ENCODE assay signal across 11 cellular contexts in genomic region chr5:122311400-122311887, GRCh38. TPM values are rescaled to one million over a fixed set of nuclear protein-coding genes. Genes with fewer than 3 reads are reported as not detected.
DNase-seq lines count a peak whose midpoint lies in the region; ATAC-seq and TF ChIP-seq lines count a peak whose summit lies in the region.
"Had no signal": no experiment of that assay in that cellular context is flagged by ENCODE, and none has a peak within 500 bp of the region (broad histone marks: within the 10 kb centered on the region; RNA-seq: fewer than 3 reads in every experiment).

No MANE protein-coding gene starts in this region.

- peaks cover 61% of the 10 kb centered on the region for H3K27me3 Mint-ChIP-seq in stimulated activated memory B cell treated with anti-CD40 and anti-IgM and Interleukin-4, amounts not matched to agents 10 μg/mL and 1 μg/mL and 100 μg/mL, for 72 hours
- H3K27me3 Mint-ChIP-seq in activated naive CD4-positive, alpha-beta T cell treated with anti-CD3 and anti-CD28 coated beads for 36 hours (ENCODE audit: low read depth), result peaks cover 49% of the 10 kb centered on the region
- H3K27me3 Mint-ChIP-seq in effector memory CD8-positive, alpha-beta T cell, result peaks cover 34 to 46% of the 10 kb centered on the region in 2 donors

- H3K4me1 Mint-ChIP-seq in stimulated activated memory B cell treated with anti-CD40 and anti-IgM and Interleukin-4, amounts not matched to agents 10 μg/mL and 1 μg/mL and 100 μg/mL, for 72 hours, result peaks cover 15% of the 10 kb centered on the region
- peaks cover 7% of the 10 kb centered on the region for H3K4me1 Mint-ChIP-seq in activated naive CD4-positive, alpha-beta T cell treated with anti-CD3 and anti-CD28 coated beads for 36 hours (ENCODE audit: low read depth)
- no peaks in the 10 kb centered on the region for H3K4me1 Mint-ChIP-seq in effector memory CD8-positive, alpha-beta T cell (ENCODE audit: low read depth in 2 of 2)
- H3K4me1 Mint-ChIP-seq: central memory CD8-positive, alpha-beta T cell had no signal

- H3K9me3 ChIP-seq in WERI-Rb-1 (ENCODE audit: severe bottlenecking) (no peaks in the 10 kb centered on the region), iPS-18c (ENCODE audit: control insufficient read depth, insufficient read depth, low read length) (no peaks in the 10 kb centered on the region)

- no peaks in the 10 kb centered on the region for H3K9me3 Mint-ChIP-seq in stimulated activated memory B cell treated with anti-CD40 and anti-IgM and Interleukin-4, amounts not matched to agents 10 μg/mL and 1 μg/mL and 100 μg/mL, for 72 hours
- no peaks in the 10 kb centered on the region for H3K9me3 Mint-ChIP-seq in activated naive CD4-positive, alpha-beta T cell treated with anti-CD3 and anti-CD28 coated beads for 36 hours
- H3K9me3 Mint-ChIP-seq in effector memory CD8-positive, alpha-beta T cell, result peaks cover under 1 to 2% of the 10 kb centered on the region in 2 donors
- H3K9me3 Mint-ChIP-seq: central memory CD8-positive, alpha-beta T cell had no signal

- no peaks in the 10 kb centered on the region for H3K36me3 ChIP-seq in WERI-Rb-1

- peak; percentile 51 for DNase-seq in DMS 273 (lab: John Stamatoyannopoulos, UW; ENCODE audit: unreplicated experiment)
- no peak for DNase-seq in DMS 273 treated with DMSO at 0.1 percent for 48 hours (lab: John Stamatoyannopoulos, UW)
- DNase-seq in WERI-Rb-1, result no peak
- no peak for DNase-seq in activated naive CD4-positive, alpha-beta T cell treated with anti-CD3 and anti-CD28 coated beads for 36 hours
- no peak for DNase-seq in effector memory CD8-positive, alpha-beta T cell
- no peak for DNase-seq in UCSD-AML1 (lab: John Stamatoyannopoulos, UW; ENCODE audit: unreplicated experiment)

- H3K27ac Mint-ChIP-seq in stimulated activated memory B cell treated with anti-CD40 and anti-IgM and Interleukin-4, amounts not matched to agents 10 μg/mL and 1 μg/mL and 100 μg/mL, for 72 hours, result no peak overlapping the region
- H3K27ac Mint-ChIP-seq in activated naive CD4-positive, alpha-beta T cell treated with anti-CD3 and anti-CD28 coated beads for 36 hours, result no peak overlapping the region
- no peak overlapping the region for H3K27ac Mint-ChIP-seq in effector memory CD8-positive, alpha-beta T cell

- H3K36me3 Mint-ChIP-seq in stimulated activated memory B cell treated with anti-CD40 and anti-IgM and Interleukin-4, amounts not matched to agents 10 μg/mL and 1 μg/mL and 100 μg/mL, for 72 hours, result no peaks in the 10 kb centered on the region
- H3K36me3 Mint-ChIP-seq in activated naive CD4-positive, alpha-beta T cell treated with anti-CD3 and anti-CD28 coated beads for 36 hours (ENCODE audit: low read depth), result no peaks in the 10 kb centered on the region
- no peaks in the 10 kb centered on the region for H3K36me3 Mint-ChIP-seq in effector memory CD8-positive, alpha-beta T cell (ENCODE audit: insufficient read depth)

- peak overlapping the region; percentile 68 for H3K4me3 Mint-ChIP-seq in stimulated activated memory B cell treated with anti-CD40 and anti-IgM and Interleukin-4, amounts not matched to agents 10 μg/mL and 1 μg/mL and 100 μg/mL, for 72 hours
- H3K4me3 Mint-ChIP-seq in activated naive CD4-positive, alpha-beta T cell treated with anti-CD3 and anti-CD28 coated beads for 36 hours, result no peak overlapping the region
- no peak overlapping the region for H3K4me3 Mint-ChIP-seq in effector memory CD8-positive, alpha-beta T cell
- H3K4me3 Mint-ChIP-seq: central memory CD8-positive, alpha-beta T cell had no signal

- no peak overlapping the region for H3K27ac ChIP-seq in WERI-Rb-1
- H3K27ac ChIP-seq: 22Rv1 had no signal

- intact Hi-C loops in activated naive CD4-positive, alpha-beta T cell treated with anti-CD3 and anti-CD28 coated beads for 36 hours (cut with micrococcal nuclease), result no loop called here

- no peak for ATAC-seq in stimulated activated memory B cell treated with anti-CD40 and anti-IgM and Interleukin-4, amounts not matched to agents 10 μg/mL and 1 μg/mL and 100 μg/mL, for 72 hours
- no peak for ATAC-seq in effector memory CD8-positive, alpha-beta T cell (replicated peaks)

- no peak for TF ChIP-seq CTCF in WERI-Rb-1 (IDR thresholded peaks at IDR 0.05; ENCODE audit: low read depth, low read length)

- peak overlapping the region; percentile 9 for H3K4me3 ChIP-seq in WERI-Rb-1 (ENCODE audit: low read depth, low read length)
- peak overlapping the region; percentile 50 for H3K4me3 ChIP-seq in iPS-18c (ENCODE audit: insufficient read depth, low read depth, low read length)

- peaks cover 75% of the 10 kb centered on the region for H3K27me3 ChIP-seq in WERI-Rb-1 (ENCODE audit: insufficient read depth, low read depth, severe bottlenecking)

- CTCF ChIA-PET in activated naive CD4-positive, alpha-beta T cell treated with anti-CD3 and anti-CD28 coated beads for 36 hours (lab: Charles Lee), result no interaction called here

RNA-seq across cellular contexts. Expression of gene SNCAIP, which starts 0.6 kb away (rescaled TPM):
- total RNA-seq in activated naive CD4-positive, alpha-beta T cell treated with anti-CD3 and anti-CD28 coated beads for 36 hours, result not detected
- total RNA-seq: RPMI7951 had no signal
